In the genomic region with DNA sequence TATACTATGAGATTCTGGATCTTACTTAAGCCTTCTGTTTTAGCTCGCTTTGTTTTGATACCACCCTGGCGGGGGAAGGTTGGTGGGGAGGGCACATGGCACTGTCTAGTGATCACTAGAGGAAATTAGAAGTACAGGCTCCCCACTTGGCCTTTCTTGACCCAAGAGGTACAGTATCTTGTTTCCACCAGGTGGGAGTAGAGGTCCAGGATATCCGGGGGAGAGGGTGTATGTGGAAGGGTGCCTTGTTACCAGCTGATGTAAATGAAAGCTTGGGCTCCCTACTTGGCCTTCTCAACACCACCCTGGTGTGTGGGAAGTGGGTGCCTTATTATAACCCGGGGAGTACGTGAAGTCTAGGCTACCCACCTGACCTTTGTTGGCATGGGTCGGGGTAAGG, we compare ENCODE assay signal across 1 cellular context.
TF ChIP-seq lines count a peak whose summit lies in the region.

No MANE protein-coding gene starts in this region.

TF ChIP-seq in endothelial cell of umbilical vein, 7 proteins besides CTCF, POLR2A, EP300 and RAD21 (continued from another document):
- TF ChIP-seq, protein P1, sequence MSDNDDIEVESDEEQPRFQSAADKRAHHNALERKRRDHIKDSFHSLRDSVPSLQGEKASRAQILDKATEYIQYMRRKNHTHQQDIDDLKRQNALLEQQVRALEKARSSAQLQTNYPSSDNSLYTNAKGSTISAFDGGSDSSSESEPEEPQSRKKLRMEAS (IDR thresholded peaks at IDR 0.05; ENCODE audit: insufficient read depth, insufficient read length), result no peak
- TF ChIP-seq MYC (IDR thresholded peaks at IDR 0.05; ENCODE audit: low read depth, low read length), result no peak
- TF ChIP-seq JUN (IDR thresholded peaks at IDR 0.05; ENCODE audit: borderline replicate concordance, insufficient read depth, insufficient read length, low read depth), result no peak
